Comparison of ENCODE assay signal across 10 cellular contexts in genomic region chr19:1747285-1748114, GRCh38. TPM values are rescaled to one million over a fixed set of nuclear protein-coding genes. Genes with fewer than 3 reads are reported as not detected.
A peak's percentile ranks its signal among the peaks of the same experiment; 100 is the strongest.
DNase-seq lines count a peak whose midpoint lies in the region; ATAC-seq and TF ChIP-seq lines count a peak whose summit lies in the region.
"Had no signal": no experiment of that assay in that cellular context is flagged by ENCODE, and none has a peak within 500 bp of the region (broad histone marks: within the 10 kb centered on the region; RNA-seq: fewer than 3 reads in every experiment).

No MANE protein-coding gene starts in this region.

- H3K9me2 ChIP-seq in hepatocyte (replicated peaks; ENCODE audit: insufficient read depth) = no peaks in the 10 kb centered on the region

- H3K36me3 Mint-ChIP-seq in mesothelial cell of epicardium = no peaks in the 10 kb centered on the region

- no peaks in the 10 kb centered on the region for H3K79me2 ChIP-seq in hepatocyte

- no peak for TF ChIP-seq CTCF in hepatocyte (IDR thresholded peaks at IDR 0.05; ENCODE audit: poor library complexity)
- TF ChIP-seq CTCF in upper lobe of right lung (IDR thresholded peaks at IDR 0.05) = no peak
- TF ChIP-seq CTCF in mesothelial cell of epicardium (IDR thresholded peaks at IDR 0.05; ENCODE audit: unreplicated experiment) = no peak

- peak; percentile 15 for ATAC-seq in upper lobe of right lung
- no peak for ATAC-seq in GM18861 (IDR thresholded peaks at IDR 0.05; ENCODE audit: unreplicated experiment)
- ATAC-seq in HG03460 (IDR thresholded peaks at IDR 0.05; ENCODE audit: unreplicated experiment) = no peak

- no peak overlapping the region for H3K4me3 ChIP-seq in hepatocyte
- H3K4me3 ChIP-seq in upper lobe of right lung = no peak overlapping the region

- peak; percentile 40 for DNase-seq in stimulated activated CD4-positive, alpha-beta T cell treated with anti-CD3 and anti-CD28 coated beads, Interleukin-15, amount 100 ng/mL, for 24 hours
- no peak for DNase-seq in stimulated activated CD4-positive, alpha-beta T cell treated with anti-CD3 and anti-CD28 coated beads, Interleukin-12 subunit alpha, Interleukin-12 subunit beta, amount 100 ng/mL, for 4 hours
- DNase-seq in activated CD8-positive, alpha-beta memory T cell treated with anti-CD3 and anti-CD28 coated beads for 24 hours = peak; percentile 68
- peak; percentile 81 for DNase-seq in hepatocyte (ENCODE audit: low spot score)
- DNase-seq in upper lobe of right lung = no peak
- no peak for DNase-seq in mesothelial cell of epicardium (ENCODE audit: low spot score in 2 of 2, unreplicated experiment in 2 of 2)
- DNase-seq: DND-41 had no signal

- H3K27ac ChIP-seq in hepatocyte (peak overlapping the region; percentile 81), upper lobe of right lung (no peak overlapping the region)

- H3K27me3 ChIP-seq in hepatocyte (peaks cover 70% of the 10 kb centered on the region), upper lobe of right lung (peaks cover 83% of the 10 kb centered on the region)

- H3K36me3 ChIP-seq in hepatocyte (replicated peaks; ENCODE audit: insufficient read depth, low read depth) (no peaks in the 10 kb centered on the region), upper lobe of right lung (no peaks in the 10 kb centered on the region)

- H3K9me3 Mint-ChIP-seq in mesothelial cell of epicardium = no peaks in the 10 kb centered on the region

- WGBS in hepatocyte (ENCODE audit: low lambda C conversion rate, missing lambda C conversion rate) = 4% methylated on average over 11 of the region's 22 CpGs

- H3K4me1 Mint-ChIP-seq in mesothelial cell of epicardium = peaks cover 4% of the 10 kb centered on the region

- no peaks in the 10 kb centered on the region for H4K20me1 ChIP-seq in hepatocyte (ENCODE audit: insufficient read depth, poor library complexity, severe bottlenecking)

- no peak overlapping the region for H3K4me3 Mint-ChIP-seq in mesothelial cell of epicardium

- H3K4me1 ChIP-seq in hepatocyte (ENCODE audit: insufficient read depth) = peaks cover 20% of the 10 kb centered on the region
- peaks cover 16% of the 10 kb centered on the region for H3K4me1 ChIP-seq in upper lobe of right lung

- no peak overlapping the region for H3K27ac Mint-ChIP-seq in mesothelial cell of epicardium

- H3K9me3 ChIP-seq in hepatocyte (ENCODE audit: low read depth) (no peaks in the 10 kb centered on the region), upper lobe of right lung (no peaks in the 10 kb centered on the region)

- peaks cover 83% of the 10 kb centered on the region for H3K27me3 Mint-ChIP-seq in mesothelial cell of epicardium (ENCODE audit: low read depth)

- peak overlapping the region; percentile 71 for H3K4me2 ChIP-seq in hepatocyte

- no peak overlapping the region for H2AFZ ChIP-seq in hepatocyte

- intact Hi-C loops in upper lobe of right lung (cut with DNase I) = no loop called here

RNA-seq across cellular contexts. Expression of gene ONECUT3, which starts 5.8 kb away (rescaled TPM):
- total RNA-seq in hepatocyte = 0.03 and 0.08 TPM in 2 replicates
- polyA plus RNA-seq in hepatocyte = 0.06 and 0.09 TPM in 2 replicates
- total RNA-seq in upper lobe of right lung = not detected
- not detected in 3 replicates for total RNA-seq in mesothelial cell of epicardium
- polyA plus RNA-seq: adipose tissue had no signal

Comparison
In these comparisons a context has a peak if more than half of its experiments do, and no peak if none do; other contexts are left out.
1. DNase-seq: peak in stimulated activated CD4-positive, alpha-beta T cell treated with anti-CD3 and anti-CD28 coated beads, Interleukin-15, amount 100 ng/mL, for 24 hours (single experiment), activated CD8-positive, alpha-beta memory T cell treated with anti-CD3 and anti-CD28 coated beads for 24 hours (single experiment) and hepatocyte (single experiment); none in stimulated activated CD4-positive, alpha-beta T cell treated with anti-CD3 and anti-CD28 coated beads, Interleukin-12 subunit alpha, Interleukin-12 subunit beta, amount 100 ng/mL, for 4 hours (single experiment), upper lobe of right lung (single experiment) and mesothelial cell of epicardium (0 of 2).